In the genomic region with DNA sequence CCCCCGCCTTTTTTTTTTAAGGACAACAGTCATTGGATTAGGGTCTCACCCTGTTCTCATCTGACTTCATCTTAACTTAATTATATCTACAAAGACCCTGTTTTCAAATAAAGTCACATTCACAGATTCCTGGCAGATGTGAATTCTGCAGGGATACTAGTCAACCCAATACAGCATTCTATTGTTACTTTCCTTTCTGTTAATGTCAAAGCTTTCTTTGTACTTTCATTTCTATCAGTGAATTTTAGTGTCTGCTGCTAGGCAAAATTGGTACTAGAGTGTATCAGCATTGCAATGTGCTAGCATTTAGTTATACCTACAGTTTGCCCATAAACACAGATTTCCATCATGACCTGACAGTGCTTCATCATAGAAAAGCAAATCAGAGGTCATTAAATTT, we compare ENCODE assay signal across 20 cellular contexts.
DNase-seq lines count a peak whose midpoint lies in the region; ATAC-seq and TF ChIP-seq lines count a peak whose summit lies in the region.
"Had no signal": no experiment of that assay in that cellular context is flagged by ENCODE, and none has a peak within 500 bp of the region (broad histone marks: within the 10 kb centered on the region; RNA-seq: fewer than 3 reads in every experiment).

No MANE protein-coding gene starts in this region.

- H3K79me2 ChIP-seq in Loucy (ENCODE audit: insufficient read depth, low read length) (peaks cover 8% of the 10 kb centered on the region; the same call in 1 of the 2 replicates), trophoblast cell (ENCODE audit: control insufficient read depth, insufficient read depth, low read length, poor library complexity) (no peaks in the 10 kb centered on the region)

- H3K9ac ChIP-seq in Loucy (ENCODE audit: low read depth, low read length, poor library complexity, severe bottlenecking) (no peak overlapping the region), trophoblast cell (ENCODE audit: low read length) (no peak overlapping the region)
- H3K9ac ChIP-seq: BLaER1 treated with 17β-estradiol and CSF1 and Interleukin-3, amounts not matched to agents 10 nM and 100 nM had no signal

- H2BK12ac ChIP-seq in trophoblast cell (ENCODE audit: low read length), result peak overlapping the region; percentile 84

- H3K4me2 ChIP-seq in Loucy (ENCODE audit: low read depth, low read length, poor library complexity, severe bottlenecking) (peak overlapping the region; percentile 6), trophoblast cell (ENCODE audit: low read length) (no peak overlapping the region)
- H3K4me2 ChIP-seq: BLaER1 treated with 17β-estradiol and CSF1 and Interleukin-3, amounts not matched to agents 10 nM and 100 nM had no signal

- ATAC-seq in GM18519 (IDR thresholded peaks at IDR 0.05; ENCODE audit: low FRiP score, unreplicated experiment) (no peak), heart right ventricle (no peak)
- ATAC-seq: CD8-positive, alpha-beta T cell; GM12878; HCT116 had no signal

- H3K23ac ChIP-seq in trophoblast cell (ENCODE audit: low read length), result no peak overlapping the region

- no peak for TF ChIP-seq CTCF in 22Rv1 (IDR thresholded peaks at IDR 0.05)
- no peak for TF ChIP-seq CTCF in Loucy (conservative IDR thresholded peaks at IDR 0.05; ENCODE audit: low read length)
- no peak for TF ChIP-seq CTCF in heart right ventricle (IDR thresholded peaks at IDR 0.05)

- no peak overlapping the region for H2BK5ac ChIP-seq in trophoblast cell (ENCODE audit: low read depth, low read length, poor library complexity)

- no peak overlapping the region for H3K4ac ChIP-seq in trophoblast cell (ENCODE audit: low read depth, low read length)

- H3K9me2 ChIP-seq in Loucy (replicated peaks; ENCODE audit: low read depth, low read length), result no peaks in the 10 kb centered on the region

- no peak overlapping the region for H4K12ac ChIP-seq in trophoblast cell (ENCODE audit: low read depth, low read length)

- no peak overlapping the region for H3K4me3 ChIP-seq in Loucy (ENCODE audit: low read length, poor library complexity, severe bottlenecking)
- H3K4me3 ChIP-seq in trophoblast cell (ENCODE audit: low read depth, low read length), result no peak overlapping the region
- no peak overlapping the region for H3K4me3 ChIP-seq in heart right ventricle
- H3K4me3 ChIP-seq: BLaER1 treated with 17β-estradiol and CSF1 and Interleukin-3, amounts not matched to agents 10 nM and 100 nM; GM12878 had no signal

- H4K91ac ChIP-seq in trophoblast cell (ENCODE audit: low read depth, low read length), result no peak overlapping the region

- H3K27ac ChIP-seq in 22Rv1 (peak overlapping the region; percentile 84), trophoblast cell (ENCODE audit: low read depth, low read length) (no peak overlapping the region), heart right ventricle (no peak overlapping the region)
- H3K27ac ChIP-seq: BLaER1 treated with 17β-estradiol and CSF1 and Interleukin-3, amounts not matched to agents 10 nM and 100 nM had no signal

- intact Hi-C loops in heart right ventricle (cut with DNase I), result no loop called here

- H3K14ac ChIP-seq in trophoblast cell (ENCODE audit: low read length), result no peak overlapping the region

- H3F3A ChIP-seq in Loucy (ENCODE audit: low read depth), result no peaks in the 10 kb centered on the region

- H3K79me1 ChIP-seq in trophoblast cell (ENCODE audit: low read length), result peaks cover 5% of the 10 kb centered on the region

- no peak overlapping the region for H2BK120ac ChIP-seq in trophoblast cell (ENCODE audit: insufficient read depth, low read length, poor library complexity)

- no peak overlapping the region for H2AK5ac ChIP-seq in trophoblast cell (ENCODE audit: low read length)

- DNase-seq in globus pallidus (ENCODE audit: low spot score) (peak; percentile 33), trophoblast cell (no peak), NCI-H526 treated with DMSO at 0.1 percent for 48 hours (lab: John Stamatoyannopoulos, UW) (no peak), heart right ventricle (no peak)
- DNase-seq: 8988T; CD8-positive, alpha-beta T cell; COR-L47; DMS 273 treated with DMSO at 0.1 percent for 48 hours; DMS53; DND-41; EL; GOT3; H7; IMR-90 had no signal

- H2AFZ ChIP-seq in Loucy (ENCODE audit: low read length) (no peak overlapping the region), trophoblast cell (ENCODE audit: insufficient read depth, low read length, poor library complexity) (no peak overlapping the region)

- H3K18ac ChIP-seq in trophoblast cell (ENCODE audit: low read length), result no peak overlapping the region

- H3K27me3 ChIP-seq in Loucy (ENCODE audit: insufficient read depth, low read length, poor library complexity, severe bottlenecking) (no peaks in the 10 kb centered on the region), trophoblast cell (ENCODE audit: insufficient read depth, low read length) (no peaks in the 10 kb centered on the region), heart right ventricle (no peaks in the 10 kb centered on the region)
- H3K27me3 ChIP-seq: BLaER1 treated with 17β-estradiol and CSF1 and Interleukin-3, amounts not matched to agents 10 nM and 100 nM had no signal

- no peak overlapping the region for H4K8ac ChIP-seq in trophoblast cell (ENCODE audit: low read depth, low read length)

- no CpG with 5 or more reads among the region's 1 CpG for WGBS in trophoblast cell (ENCODE audit: extremely low coverage, insufficient coverage, insufficient read length)
- WGBS in heart right ventricle, 2 donors, result no CpG with 5 or more reads among the region's 1 CpG

- H4K20me1 ChIP-seq in Loucy (ENCODE audit: insufficient read depth, low read length, poor library complexity, severe bottlenecking), result no peaks in the 10 kb centered on the region
- H4K20me1 ChIP-seq: BLaER1 treated with 17β-estradiol and CSF1 and Interleukin-3, amounts not matched to agents 10 nM and 100 nM had no signal

- H3K9me3 ChIP-seq in Loucy (ENCODE audit: insufficient read depth, low read depth, low read length) (peaks cover 4% of the 10 kb centered on the region; the same call in 1 of the 2 replicates), trophoblast cell (ENCODE audit: insufficient read depth, low read depth, low read length) (no peaks in the 10 kb centered on the region), heart right ventricle (peaks cover 0 to 19% (median 0%) of the 10 kb centered on the region in 11 donors)

- H3K36me3 ChIP-seq in Loucy (ENCODE audit: insufficient read depth, low read length), result peaks cover 12% of the 10 kb centered on the region; the same call in 1 of the 2 replicates
- no peaks in the 10 kb centered on the region for H3K36me3 ChIP-seq in trophoblast cell (ENCODE audit: control insufficient read depth in 1 of 2, insufficient read depth in 2 of 2, low read length in 2 of 2)
- peaks cover 0 to 3% (median 0%) of the 10 kb centered on the region in 9 donors for H3K36me3 ChIP-seq in heart right ventricle

- H3K4me1 ChIP-seq in Loucy (ENCODE audit: insufficient read depth, low read length, poor library complexity, severe bottlenecking) (peaks cover 21% of the 10 kb centered on the region), trophoblast cell (ENCODE audit: control insufficient read depth in 1 of 2, insufficient read depth in 2 of 2, low read length in 2 of 2) (no peaks in the 10 kb centered on the region), heart right ventricle (peaks cover 0 to 8% (median 3%) of the 10 kb centered on the region in 9 donors)
- H3K4me1 ChIP-seq: BLaER1 treated with 17β-estradiol and CSF1 and Interleukin-3, amounts not matched to agents 10 nM and 100 nM had no signal
